Comparison of ENCODE assay signal across 22 cellular contexts in genomic region chr5:134494780-134495179, GRCh38. TPM values are rescaled to one million over a fixed set of nuclear protein-coding genes. Genes with fewer than 3 reads are reported as not detected.
DNase-seq lines count a peak whose midpoint lies in the region; ATAC-seq and TF ChIP-seq lines count a peak whose summit lies in the region.
"Had no signal": no experiment of that assay in that cellular context is flagged by ENCODE, and none has a peak within 500 bp of the region (broad histone marks: within the 10 kb centered on the region; RNA-seq: fewer than 3 reads in every experiment).

No MANE protein-coding gene starts in this region.

- 58 to 100% (median 78%) methylated on average over 1 of the region's 1 CpG for WGBS in stomach, 5 donors

- TF ChIP-seq CTCF in RWPE2 (IDR thresholded peaks at IDR 0.05; ENCODE audit: poor library complexity, severe bottlenecking), result no peak
- no peak for TF ChIP-seq CTCF in stomach (IDR thresholded peaks at IDR 0.05)

- ATAC-seq in HG03342 (IDR thresholded peaks at IDR 0.05; ENCODE audit: unreplicated experiment) (peak; percentile 58), RWPE2 (ENCODE audit: low read depth) (no peak)
- ATAC-seq: HCT116, SK-N-SH treated with all-trans-retinoic acid at 6 μM for 48 hours, T-cell had no signal

- H3K27ac ChIP-seq in RWPE2 (ENCODE audit: poor library complexity, severe bottlenecking) (no peak overlapping the region), stomach (no peak overlapping the region)

- no peak for TF ChIP-seq EP300 in stomach (IDR thresholded peaks at IDR 0.05)

- DNase-seq in NOMO-1 (lab: John Stamatoyannopoulos, UW; ENCODE audit: unreplicated experiment in 2 of 2), result peak; percentile 24 to 39
- DNase-seq in NOMO-1 treated with dmso at 0.1 percent for 144 hours (lab: John Stamatoyannopoulos, UW; ENCODE audit: unreplicated experiment), result no peak
- peak; percentile 12 for DNase-seq in RWPE2 (ENCODE audit: low spot score)
- peak; percentile 11 for DNase-seq in stomach
- DNase-seq in NCI-H1048 (lab: John Stamatoyannopoulos, UW), result no peak
- DNase-seq in NCI-H187 (lab: John Stamatoyannopoulos, UW), result no peak
- DNase-seq in activated T-cell treated with anti-CD3 and anti-CD28 coated beads, Interleukin-2, amount 50 U/mL, for 1 hour, result no peak
- DNase-seq: 8988T; CD4-positive, CD25-positive, alpha-beta regulatory T cell; COR-L47; DMS 273 treated with DMSO at 0.1 percent for 48 hours; DND-41; GOT3; NCI-H1092; NCI-H146; NCI-H2081 treated with DMSO at 0.1 percent for 48 hours; NCI-H748 treated with DMSO at 0.1 percent for 48 hours; SHP77; T-cell had no signal

- H3K27me3 ChIP-seq in RWPE2 (ENCODE audit: insufficient read depth, poor library complexity, severe bottlenecking) (no peaks in the 10 kb centered on the region), stomach (no peaks in the 10 kb centered on the region)

- intact Hi-C loops in stomach (cut with DNase I; ENCODE audit: low total_unique reads), result no loop called here

- no peaks in the 10 kb centered on the region for H3K36me3 ChIP-seq in RWPE2 (ENCODE audit: low read depth)
- no peaks in the 10 kb centered on the region for H3K36me3 ChIP-seq in stomach

- no peaks in the 10 kb centered on the region for H3K4me1 ChIP-seq in RWPE2 (ENCODE audit: insufficient read depth, poor library complexity, severe bottlenecking)
- no peaks in the 10 kb centered on the region for H3K4me1 ChIP-seq in stomach

- H3K4me3 ChIP-seq in RWPE2 (ENCODE audit: severe bottlenecking), result no peak overlapping the region
- H3K4me3 ChIP-seq in stomach, result no peak overlapping the region

- H3K9me3 ChIP-seq in RWPE2 (ENCODE audit: severe bottlenecking), result no peaks in the 10 kb centered on the region
- no peaks in the 10 kb centered on the region for H3K9me3 ChIP-seq in stomach

- no peak for TF ChIP-seq POLR2A in stomach (IDR thresholded peaks at IDR 0.05)

RNA-seq across cellular contexts. Expression of gene JADE2, which starts 30.7 kb away (rescaled TPM):
- 100 to 1,000 TPM in 1 of 5 donors, 10 to 100 TPM in 4; 16.7 to 109 (median 47.3) TPM for total RNA-seq in stomach
- polyA plus RNA-seq in stomach, result 10 to 100 TPM in 1 of 3 donors, 1 to 10 TPM in 2; 6.2 to 13.0 (median 6.6) TPM

Comparison
In these comparisons a context has a peak if more than half of its experiments do, and no peak if none do; other contexts are left out.
1. DNase-seq: peak in NOMO-1 (2 of 2), RWPE2 (single experiment) and stomach (single experiment); none in NOMO-1 treated with dmso at 0.1 percent for 144 hours (single experiment), NCI-H1048 (single experiment), NCI-H187 (0 of 2) and activated T-cell treated with anti-CD3 and anti-CD28 coated beads, Interleukin-2, amount 50 U/mL, for 1 hour (single experiment).